Comparison of ENCODE assay signal across 22 cellular contexts in genomic region chr13:35345992-35346391, GRCh38.
"Had no signal": no experiment of that assay in that cellular context is flagged by ENCODE, and none has a peak within 500 bp of the region (broad histone marks: within the 10 kb centered on the region; RNA-seq: fewer than 3 reads in every experiment).

No MANE protein-coding gene starts in this region.

- H3K36me3 ChIP-seq: brain microvascular endothelial cell, cardiac muscle cell, Peyer's patch, SJSA1 had no signal

- H3K4me1 ChIP-seq: Peyer's patch, SJSA1 had no signal

- H3K27me3 ChIP-seq: brain microvascular endothelial cell, cardiac muscle cell, Peyer's patch, SJSA1 had no signal

- H3K4me1 Mint-ChIP-seq: activated naive CD4-positive, alpha-beta T cell treated with anti-CD3 and anti-CD28 coated beads, Interleukin-2, amount 10 ng/mL, durations not matched to agents 7 days and 5 days had no signal

- H3K4me3 ChIP-seq: cardiac muscle cell, Peyer's patch, SJSA1 had no signal

- H3K36me3 Mint-ChIP-seq: activated naive CD4-positive, alpha-beta T cell treated with anti-CD3 and anti-CD28 coated beads, Interleukin-2, amount 10 ng/mL, durations not matched to agents 7 days and 5 days; activated naive CD8-positive, alpha-beta T cell treated with anti-CD3 and anti-CD28 coated beads for 36 hours had no signal

- H3K27ac Mint-ChIP-seq: activated CD8-positive, alpha-beta T cell treated with anti-CD3 and anti-CD28 coated beads for 36 hours; activated naive CD4-positive, alpha-beta T cell treated with anti-CD3 and anti-CD28 coated beads, Interleukin-2, amount 10 ng/mL, durations not matched to agents 7 days and 5 days; activated naive CD8-positive, alpha-beta T cell treated with anti-CD3 and anti-CD28 coated beads for 36 hours; activated T-cell treated with anti-CD3 and anti-CD28 coated beads, Interleukin-2, amount 50 U/mL, for 72 hours; activated T-helper 2 cell treated with anti-CD3 and anti-CD28 coated beads, Interferon-gamma antibody, Interleukin-2, Interleukin-4, amounts not matched to agents 10 μg/mL and 5 μg/mL and 100 μg/mL, durations not matched to agents 14 hours and 24 hours and 36 hours had no signal

- H3K27me3 Mint-ChIP-seq: activated CD8-positive, alpha-beta T cell treated with anti-CD3 and anti-CD28 coated beads for 36 hours; activated naive CD4-positive, alpha-beta T cell treated with anti-CD3 and anti-CD28 coated beads, Interleukin-2, amount 10 ng/mL, durations not matched to agents 7 days and 5 days; activated naive CD8-positive, alpha-beta T cell treated with anti-CD3 and anti-CD28 coated beads for 36 hours had no signal

- ATAC-seq: activated CD8-positive, alpha-beta T cell treated with anti-CD3 and anti-CD28 coated beads for 36 hours; activated T-cell treated with anti-CD3 and anti-CD28 coated beads, Interleukin-2, amount 50 U/mL, for 72 hours had no signal

- H3K4me3 Mint-ChIP-seq: activated CD8-positive, alpha-beta T cell treated with anti-CD3 and anti-CD28 coated beads for 36 hours; activated naive CD4-positive, alpha-beta T cell treated with anti-CD3 and anti-CD28 coated beads, Interleukin-2, amount 10 ng/mL, durations not matched to agents 7 days and 5 days; activated naive CD8-positive, alpha-beta T cell treated with anti-CD3 and anti-CD28 coated beads for 36 hours; activated T-cell treated with anti-CD3 and anti-CD28 coated beads, Interleukin-2, amount 50 U/mL, for 72 hours had no signal

- H3K9me3 Mint-ChIP-seq: activated CD8-positive, alpha-beta T cell treated with anti-CD3 and anti-CD28 coated beads for 36 hours; activated naive CD4-positive, alpha-beta T cell treated with anti-CD3 and anti-CD28 coated beads, Interleukin-2, amount 10 ng/mL, durations not matched to agents 7 days and 5 days; activated naive CD8-positive, alpha-beta T cell treated with anti-CD3 and anti-CD28 coated beads for 36 hours; activated T-cell treated with anti-CD3 and anti-CD28 coated beads, Interleukin-2, amount 50 U/mL, for 72 hours; activated T-helper 2 cell treated with anti-CD3 and anti-CD28 coated beads, Interferon-gamma antibody, Interleukin-2, Interleukin-4, amounts not matched to agents 10 μg/mL and 5 μg/mL and 100 μg/mL, durations not matched to agents 14 hours and 24 hours and 36 hours had no signal

- DNase-seq: activated CD4-positive, alpha-beta T cell treated with anti-CD3 and anti-CD28 coated beads for 4 hours; activated CD8-positive, alpha-beta memory T cell treated with anti-CD3 and anti-CD28 coated beads, Interleukin-2, amount 50 U/mL, for 4 hours; activated CD8-positive, alpha-beta T cell treated with anti-CD3 and anti-CD28 coated beads for 36 hours; activated gamma-delta T cell treated with Interleukin-2 at 50 U/mL for 16 hours; activated naive CD4-positive, alpha-beta T cell treated with anti-CD3 and anti-CD28 coated beads, Interleukin-2, amount 10 ng/mL, durations not matched to agents 7 days and 5 days; activated naive CD8-positive, alpha-beta T cell treated with anti-CD3 and anti-CD28 coated beads for 36 hours; activated T-cell treated with anti-CD3 and anti-CD28 coated beads, Interleukin-2, amount 50 U/mL, for 72 hours; brain microvascular endothelial cell; NCI-H1092; NCI-H1417; NCI-H1930; NCI-H2171; NCI-H226; NCI-H526; Peyer's patch; SHP77; T-helper 1 cell had no signal

- H3K27ac ChIP-seq: brain microvascular endothelial cell, cardiac muscle cell, Peyer's patch, RWPE1, SJSA1, VCaP had no signal
